Comparison of ENCODE assay signal across 36 cellular contexts in genomic region chr10:72601144-72601543, GRCh38.
"Had no signal": no experiment of that assay in that cellular context is flagged by ENCODE, and none has a peak within 500 bp of the region (broad histone marks: within the 10 kb centered on the region; RNA-seq: fewer than 3 reads in every experiment).

No MANE protein-coding gene starts in this region.

- H3K4me3 Mint-ChIP-seq: activated B cell treated with CpG ODN at 0.5 μM for 24 hours; activated CD4-positive, alpha-beta memory T cell treated with anti-CD3 and anti-CD28 coated beads for 36 hours; activated CD4-positive, alpha-beta T cell treated with anti-CD3 and anti-CD28 coated beads, Interleukin-2, amount 10 ng/mL, durations not matched to agents 24 days and 14 days; activated CD8-positive, alpha-beta T cell treated with anti-CD3 and anti-CD28 coated beads for 36 hours; activated naive CD4-positive, alpha-beta T cell treated with anti-CD3 and anti-CD28 coated beads for 36 hours; activated naive CD8-positive, alpha-beta T cell treated with anti-CD3 and anti-CD28 coated beads for 36 hours; activated T-cell treated with anti-CD3 and anti-CD28 coated beads, Interleukin-2, amount 50 U/mL, for 4 hours; activated T-cell treated with anti-CD3 and anti-CD28 coated beads, Interleukin-2, amount 50 U/mL, for 72 hours; activated T-helper 1 cell treated with anti-CD3 and anti-CD28 coated beads, Interleukin-12 subunit alpha, Interleukin-12 subunit beta, Interleukin-2, Interleukin-4 antibody, amounts not matched to agents 30 ng/mL and 10 ng/mL and 1 ng/mL, durations not matched to agents 14 hours and 24 hours and 36 hours; activated T-helper 17 cell treated with anti-CD3 and anti-CD28 coated beads, Interleukin-2, amount 50 U/mL, for 72 hours; brain; T-helper 1 cell treated with Interleukin-12 subunit alpha and Interleukin-12 subunit beta and Interleukin-4 antibody, amounts not matched to agents 30 μg/mL and 1 μg/mL, for 36 hours; T-helper 2 cell treated with Interferon-gamma antibody and Interleukin-4, amounts not matched to agents 5 μg/mL and 100 μg/mL, for 36 hours had no signal

- H3K27me3 Mint-ChIP-seq: activated B cell treated with CpG ODN at 0.5 μM for 24 hours; activated CD4-positive, alpha-beta memory T cell treated with anti-CD3 and anti-CD28 coated beads for 36 hours; activated CD4-positive, alpha-beta T cell treated with anti-CD3 and anti-CD28 coated beads, Interleukin-2, amount 10 ng/mL, durations not matched to agents 24 days and 14 days; activated CD8-positive, alpha-beta T cell treated with anti-CD3 and anti-CD28 coated beads for 36 hours; activated naive CD8-positive, alpha-beta T cell treated with anti-CD3 and anti-CD28 coated beads for 36 hours; activated T-helper 17 cell treated with anti-CD3 and anti-CD28 coated beads, Interleukin-2, amount 50 U/mL, for 72 hours; brain had no signal

- H3K9me3 ChIP-seq: adrenal gland, ascending aorta had no signal

- FAIRE-seq: bronchial epithelial cell, TTC549 had no signal

- H3K36me3 Mint-ChIP-seq: activated naive CD4-positive, alpha-beta T cell treated with anti-CD3 and anti-CD28 coated beads, Interleukin-2, amount 50 U/mL, for 72 hours had no signal

- H3K27ac Mint-ChIP-seq: activated B cell treated with CpG ODN at 0.5 μM for 24 hours; activated CD4-positive, alpha-beta memory T cell treated with anti-CD3 and anti-CD28 coated beads for 36 hours; activated CD4-positive, alpha-beta T cell treated with anti-CD3 and anti-CD28 coated beads, Interleukin-2, amount 10 ng/mL, durations not matched to agents 24 days and 14 days; activated CD8-positive, alpha-beta T cell treated with anti-CD3 and anti-CD28 coated beads for 36 hours; activated naive CD4-positive, alpha-beta T cell treated with anti-CD3 and anti-CD28 coated beads for 36 hours; activated naive CD4-positive, alpha-beta T cell treated with anti-CD3 and anti-CD28 coated beads, Interleukin-2, amount 50 U/mL, for 72 hours; activated naive CD8-positive, alpha-beta T cell treated with anti-CD3 and anti-CD28 coated beads for 36 hours; activated T-cell treated with anti-CD3 and anti-CD28 coated beads, Interleukin-2, amount 50 U/mL, for 72 hours; activated T-helper 1 cell treated with anti-CD3 and anti-CD28 coated beads, Interleukin-12 subunit alpha, Interleukin-12 subunit beta, Interleukin-2, Interleukin-4 antibody, amounts not matched to agents 30 ng/mL and 10 ng/mL and 1 ng/mL, durations not matched to agents 14 hours and 24 hours and 36 hours; activated T-helper 17 cell treated with anti-CD3 and anti-CD28 coated beads, Interleukin-2, amount 50 U/mL, for 72 hours; T-helper 1 cell treated with Interleukin-12 subunit alpha and Interleukin-12 subunit beta and Interleukin-4 antibody, amounts not matched to agents 30 μg/mL and 1 μg/mL, for 36 hours; T-helper 2 cell treated with Interferon-gamma antibody and Interleukin-4, amounts not matched to agents 5 μg/mL and 100 μg/mL, for 36 hours had no signal

- H3K9me3 Mint-ChIP-seq: activated B cell treated with CpG ODN at 0.5 μM for 24 hours; activated CD4-positive, alpha-beta memory T cell treated with anti-CD3 and anti-CD28 coated beads for 36 hours; activated CD4-positive, alpha-beta T cell treated with anti-CD3 and anti-CD28 coated beads, Interleukin-2, amount 10 ng/mL, durations not matched to agents 24 days and 14 days; activated CD8-positive, alpha-beta T cell treated with anti-CD3 and anti-CD28 coated beads for 36 hours; activated naive CD4-positive, alpha-beta T cell treated with anti-CD3 and anti-CD28 coated beads for 36 hours; activated naive CD4-positive, alpha-beta T cell treated with anti-CD3 and anti-CD28 coated beads, Interleukin-2, amount 50 U/mL, for 72 hours; activated naive CD8-positive, alpha-beta T cell treated with anti-CD3 and anti-CD28 coated beads for 36 hours; activated T-cell treated with anti-CD3 and anti-CD28 coated beads, Interleukin-2, amount 50 U/mL, for 4 hours; activated T-cell treated with anti-CD3 and anti-CD28 coated beads, Interleukin-2, amount 50 U/mL, for 72 hours; activated T-helper 1 cell treated with anti-CD3 and anti-CD28 coated beads, Interleukin-12 subunit alpha, Interleukin-12 subunit beta, Interleukin-2, Interleukin-4 antibody, amounts not matched to agents 30 ng/mL and 10 ng/mL and 1 ng/mL, durations not matched to agents 14 hours and 24 hours and 36 hours; activated T-helper 17 cell treated with anti-CD3 and anti-CD28 coated beads, Interleukin-2, amount 50 U/mL, for 72 hours; T-helper 1 cell treated with Interleukin-12 subunit alpha and Interleukin-12 subunit beta and Interleukin-4 antibody, amounts not matched to agents 30 μg/mL and 1 μg/mL, for 36 hours; T-helper 2 cell treated with Interferon-gamma antibody and Interleukin-4, amounts not matched to agents 5 μg/mL and 100 μg/mL, for 36 hours had no signal

- DNase-seq: activated B cell treated with CpG ODN at 0.5 μM for 24 hours; activated CD4-positive, alpha-beta memory T cell treated with anti-CD3 and anti-CD28 coated beads for 36 hours; activated CD4-positive, alpha-beta T cell treated with anti-CD3 and anti-CD28 coated beads for 4 hours; activated CD4-positive, alpha-beta T cell treated with anti-CD3 and anti-CD28 coated beads, Interleukin-2, amount 10 ng/mL, durations not matched to agents 24 days and 14 days; activated CD4-positive, alpha-beta T cell treated with anti-CD3 and anti-CD28 coated beads, Interleukin-2, amount 50 U/mL, for 1 hour; activated CD4-positive, alpha-beta T cell treated with anti-CD3 and anti-CD28 coated beads, Interleukin-2, amount 50 U/mL, for 4 hours; activated CD4-positive, CD25-positive, alpha-beta regulatory T cell treated with anti-CD3 and anti-CD28 coated beads, Interleukin-2, amount 50 U/mL, for 72 hours; activated CD8-positive, alpha-beta memory T cell treated with anti-CD3 and anti-CD28 coated beads, Interleukin-2, amount 50 U/mL, for 4 hours; activated CD8-positive, alpha-beta T cell treated with anti-CD3 and anti-CD28 coated beads for 36 hours; activated effector memory CD4-positive, alpha-beta T cell treated with anti-CD3 and anti-CD28 coated beads, Interleukin-2, amount 50 U/mL, for 16 hours; activated gamma-delta T cell treated with Interleukin-2 at 50 U/mL for 16 hours; activated naive CD4-positive, alpha-beta T cell; activated naive CD4-positive, alpha-beta T cell treated with anti-CD3 and anti-CD28 coated beads for 36 hours; activated naive CD4-positive, alpha-beta T cell treated with anti-CD3 and anti-CD28 coated beads, Interleukin-2, amount 50 U/mL, for 16 hours; activated naive CD8-positive, alpha-beta T cell treated with anti-CD3 and anti-CD28 coated beads for 36 hours; activated T-cell treated with anti-CD3 and anti-CD28 coated beads for 4 hours; activated T-cell treated with anti-CD3 and anti-CD28 coated beads, Interleukin-2, amount 50 U/mL, for 1 hour; activated T-cell treated with anti-CD3 and anti-CD28 coated beads, Interleukin-2, amount 50 U/mL, for 4 hours; activated T-cell treated with anti-CD3 and anti-CD28 coated beads, Interleukin-2, amount 50 U/mL, for 72 hours; adrenal gland; amniotic stem cell; caudate nucleus; T-helper 1 cell; T-helper 2 cell; T-helper 9 cell had no signal

- H3K27me3 ChIP-seq: adrenal gland, ascending aorta, cardiac muscle cell had no signal

- H3K4me3 ChIP-seq: adrenal gland, ascending aorta, cardiac muscle cell had no signal

- H3K36me3 ChIP-seq: adrenal gland, ascending aorta, cardiac muscle cell had no signal

- ATAC-seq: activated CD8-positive, alpha-beta T cell treated with anti-CD3 and anti-CD28 coated beads for 36 hours; activated naive CD4-positive, alpha-beta T cell treated with anti-CD3 and anti-CD28 coated beads, Interleukin-2, amount 50 U/mL, for 72 hours; activated T-cell treated with anti-CD3 and anti-CD28 coated beads, Interleukin-2, amount 50 U/mL, for 4 hours; activated T-cell treated with anti-CD3 and anti-CD28 coated beads, Interleukin-2, amount 50 U/mL, for 72 hours; activated T-helper 17 cell treated with anti-CD3 and anti-CD28 coated beads, Interleukin-2, amount 50 U/mL, for 72 hours had no signal

- H3K4me1 ChIP-seq: adrenal gland, ascending aorta had no signal

- H3K27ac ChIP-seq: adrenal gland, ascending aorta, cardiac muscle cell, VCaP had no signal
